9 cellular contexts compared by ENCODE assay signal in the genomic region with DNA sequence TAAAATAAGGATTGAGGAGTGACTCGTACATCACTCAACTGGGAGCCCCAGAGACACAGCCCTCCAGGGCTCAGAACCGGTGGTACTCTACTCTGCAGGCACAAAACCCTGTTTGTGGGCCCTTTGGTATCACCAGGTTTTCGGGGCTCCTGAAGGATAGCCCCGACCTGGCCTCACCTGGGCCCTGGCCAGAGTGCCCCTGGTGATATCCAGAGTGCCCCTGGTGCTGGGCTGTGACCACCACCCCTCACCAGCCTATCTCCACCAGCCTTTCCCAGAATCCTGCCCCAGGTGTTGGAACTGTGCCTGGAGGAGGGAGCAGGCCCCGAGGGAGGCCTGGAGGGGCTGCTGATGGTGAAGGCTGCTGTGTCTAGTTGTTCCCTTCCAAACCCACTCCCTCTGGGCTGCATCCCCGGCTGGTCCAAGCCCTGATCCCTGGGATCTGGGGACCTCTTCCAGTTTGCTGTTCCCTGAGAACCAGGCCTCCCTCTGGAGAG. TPM values are rescaled to one million over a fixed set of nuclear protein-coding genes. Genes with fewer than 3 reads are reported as not detected.
DNase-seq lines count a peak whose midpoint lies in the region; TF ChIP-seq lines count a peak whose summit lies in the region.
"Had no signal": no experiment of that assay in that cellular context is flagged by ENCODE, and none has a peak within 500 bp of the region (broad histone marks: within the 10 kb centered on the region; RNA-seq: fewer than 3 reads in every experiment).

No MANE protein-coding gene starts in this region.

- dilution Hi-C loops in mammary epithelial cell (cut with HindIII; ENCODE audit: low sequenced_read_pairs) = loop anchor here (10.0 kb wide), 1 partner anchor 242 kb away; a partner anchor contains a TSS

- H3K36me3 ChIP-seq in mammary epithelial cell (ENCODE audit: insufficient read depth, low read length) (no peaks in the 10 kb centered on the region), liver (ENCODE audit: control insufficient read depth in 4 of 4, insufficient read depth in 3 of 4, low read depth in 1 of 4, low read length in 3 of 4) (no peaks in the 10 kb centered on the region), thymus (ENCODE audit: control insufficient read depth, insufficient read depth) (no peaks in the 10 kb centered on the region)

- TF ChIP-seq CTCF in mammary epithelial cell (conservative IDR thresholded peaks at IDR 0.05 in 1 of 2, IDR thresholded peaks at IDR 0.05 in 1 of 2; ENCODE audit: extremely low read depth in 1 of 2, insufficient read depth in 1 of 2, low read depth in 1 of 2, low read length in 2 of 2) (no peak), liver (IDR thresholded peaks at IDR 0.05; ENCODE audit: low read depth, low read length, missing input control) (no peak)

- H3K4me3 ChIP-seq in mammary epithelial cell (replicated peaks in 1 of 3; ENCODE audit: insufficient read depth in 1 of 3, low read depth in 2 of 3, low read length in 3 of 3) (no peak overlapping the region), liver (ENCODE audit: low read depth in 1 of 3, low read length in 3 of 3) (no peak overlapping the region), thymus (ENCODE audit: low read length) (no peak overlapping the region)
- H3K4me3 ChIP-seq: K562 had no signal

- H3K4me1 ChIP-seq in mammary epithelial cell (ENCODE audit: insufficient read depth, low read length) = peaks cover 21% of the 10 kb centered on the region
- peaks cover 0 to 10% (median 3%) of the 10 kb centered on the region in 4 donors for H3K4me1 ChIP-seq in liver (ENCODE audit: control insufficient read depth in 4 of 4, insufficient read depth in 4 of 4, low read length in 3 of 4)
- peaks cover 19% of the 10 kb centered on the region for H3K4me1 ChIP-seq in thymus (ENCODE audit: control insufficient read depth, insufficient read depth, low read length)

- no peak for TF ChIP-seq RAD21 in liver (IDR thresholded peaks at IDR 0.05)

- 67% methylated on average over 2 of the region's 6 CpGs for WGBS in mammary epithelial cell (ENCODE audit: low coverage, missing lambda C conversion rate)
- 80% methylated on average over 6 of the region's 6 CpGs for WGBS in liver
- 88% methylated on average over 6 of the region's 6 CpGs for WGBS in thymus

- in situ Hi-C loops in mammary epithelial cell (cut with MboI; ENCODE audit: low sequenced_read_pairs in 2 of 2) = loop anchor here (10.0 kb wide), 1 partner anchor 52 kb away; no protein-coding TSS in a partner anchor

- no peaks in the 10 kb centered on the region for H3K9me3 ChIP-seq in mammary epithelial cell (replicated peaks; ENCODE audit: insufficient read depth, low read length)
- no peaks in the 10 kb centered on the region for H3K9me3 ChIP-seq in liver (ENCODE audit: control insufficient read depth in 4 of 4, low read length in 3 of 4)
- no peaks in the 10 kb centered on the region for H3K9me3 ChIP-seq in thymus (ENCODE audit: control insufficient read depth)

- intact Hi-C loops in mammary epithelial cell (cut with micrococcal nuclease) = no loop called here

- peak overlapping the region; percentile 73 for H2AFZ ChIP-seq in mammary epithelial cell (ENCODE audit: low read depth, low read length)

- H3K4me2 ChIP-seq in mammary epithelial cell (ENCODE audit: insufficient read depth, low read depth, low read length) = peak overlapping the region; percentile 2

- H3K27ac ChIP-seq in mammary epithelial cell (ENCODE audit: insufficient read depth, low read depth, low read length) (peak overlapping the region; percentile 37), liver (ENCODE audit: low read depth in 1 of 2, low read length in 2 of 2) (peak overlapping the region; percentile 19 to 54), thymus (ENCODE audit: low read depth) (peak overlapping the region; percentile 82)

- no peak overlapping the region for H3K9ac ChIP-seq in mammary epithelial cell (ENCODE audit: insufficient read depth, low read length)
- H3K9ac ChIP-seq in liver (ENCODE audit: low read depth in 1 of 2, low read length in 2 of 2) = no peak overlapping the region

- CTCF ChIA-PET in mammary epithelial cell (lab: Charles Lee; ENCODE audit: low non-redundant PET) = interaction anchor here (1.0 kb wide), 1 partner anchor 57 kb away, joined by 17 read pairs; no protein-coding TSS in a partner anchor

- no peaks in the 10 kb centered on the region for H4K20me1 ChIP-seq in mammary epithelial cell (ENCODE audit: insufficient read depth, low read length)

- no peaks in the 10 kb centered on the region for H3K27me3 ChIP-seq in mammary epithelial cell (ENCODE audit: insufficient read depth, low read length)
- H3K27me3 ChIP-seq in liver (ENCODE audit: control insufficient read depth in 4 of 4, insufficient read depth in 4 of 4, low read length in 3 of 4) = no peaks in the 10 kb centered on the region
- H3K27me3 ChIP-seq in thymus (ENCODE audit: control insufficient read depth, insufficient read depth) = no peaks in the 10 kb centered on the region

- no TSS peak for BruUV-seq in mammary epithelial cell (replicated peaks; lab: Mats Ljungman, UMichigan)

- DNase-seq in NCI-H2171 (lab: John Stamatoyannopoulos, UW) = peak; percentile 26
- no peak for DNase-seq in mammary epithelial cell
- no peak for DNase-seq in Kasumi-1 (lab: John Stamatoyannopoulos, UW)
- DNase-seq in NCI-H748 (lab: John Stamatoyannopoulos, UW; ENCODE audit: unreplicated experiment) = no peak
- DNase-seq in NCI-H2196 (lab: John Stamatoyannopoulos, UW; ENCODE audit: unreplicated experiment) = no peak

- H3K79me2 ChIP-seq in mammary epithelial cell (ENCODE audit: insufficient read depth, low read length) = no peaks in the 10 kb centered on the region

TF ChIP-seq in liver, 16 proteins besides CTCF, POLR2A, EP300 and RAD21:
- TF ChIP-seq, protein P1, sequence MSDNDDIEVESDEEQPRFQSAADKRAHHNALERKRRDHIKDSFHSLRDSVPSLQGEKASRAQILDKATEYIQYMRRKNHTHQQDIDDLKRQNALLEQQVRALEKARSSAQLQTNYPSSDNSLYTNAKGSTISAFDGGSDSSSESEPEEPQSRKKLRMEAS (IDR thresholded peaks at IDR 0.05) = no peak
- TF ChIP-seq HNF4G (IDR thresholded peaks at IDR 0.05) (no peak), FOXA2 (IDR thresholded peaks at IDR 0.05) (no peak), SP1 (IDR thresholded peaks at IDR 0.05) (no peak), EGR1 (IDR thresholded peaks at IDR 0.05; ENCODE audit: low read depth in 2 of 2) (no peak)
- TF ChIP-seq, protein P2, sequence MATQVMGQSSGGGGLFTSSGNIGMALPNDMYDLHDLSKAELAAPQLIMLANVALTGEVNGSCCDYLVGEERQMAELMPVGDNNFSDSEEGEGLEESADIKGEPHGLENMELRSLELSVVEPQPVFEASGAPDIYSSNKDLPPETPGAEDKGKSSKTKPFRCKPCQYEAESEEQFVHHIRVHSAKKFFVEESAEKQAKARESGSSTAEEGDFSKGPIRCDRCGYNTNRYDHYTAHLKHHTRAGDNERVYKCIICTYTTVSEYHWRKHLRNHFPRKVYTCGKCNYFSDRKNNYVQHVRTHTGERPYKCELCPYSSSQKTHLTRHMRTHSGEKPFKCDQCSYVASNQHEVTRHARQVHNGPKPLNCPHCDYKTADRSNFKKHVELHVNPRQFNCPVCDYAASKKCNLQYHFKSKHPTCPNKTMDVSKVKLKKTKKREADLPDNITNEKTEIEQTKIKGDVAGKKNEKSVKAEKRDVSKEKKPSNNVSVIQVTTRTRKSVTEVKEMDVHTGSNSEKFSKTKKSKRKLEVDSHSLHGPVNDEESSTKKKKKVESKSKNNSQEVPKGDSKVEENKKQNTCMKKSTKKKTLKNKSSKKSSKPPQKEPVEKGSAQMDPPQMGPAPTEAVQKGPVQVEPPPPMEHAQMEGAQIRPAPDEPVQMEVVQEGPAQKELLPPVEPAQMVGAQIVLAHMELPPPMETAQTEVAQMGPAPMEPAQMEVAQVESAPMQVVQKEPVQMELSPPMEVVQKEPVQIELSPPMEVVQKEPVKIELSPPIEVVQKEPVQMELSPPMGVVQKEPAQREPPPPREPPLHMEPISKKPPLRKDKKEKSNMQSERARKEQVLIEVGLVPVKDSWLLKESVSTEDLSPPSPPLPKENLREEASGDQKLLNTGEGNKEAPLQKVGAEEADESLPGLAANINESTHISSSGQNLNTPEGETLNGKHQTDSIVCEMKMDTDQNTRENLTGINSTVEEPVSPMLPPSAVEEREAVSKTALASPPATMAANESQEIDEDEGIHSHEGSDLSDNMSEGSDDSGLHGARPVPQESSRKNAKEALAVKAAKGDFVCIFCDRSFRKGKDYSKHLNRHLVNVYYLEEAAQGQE (IDR thresholded peaks at IDR 0.05) = no peak
- TF ChIP-seq, protein P3, sequence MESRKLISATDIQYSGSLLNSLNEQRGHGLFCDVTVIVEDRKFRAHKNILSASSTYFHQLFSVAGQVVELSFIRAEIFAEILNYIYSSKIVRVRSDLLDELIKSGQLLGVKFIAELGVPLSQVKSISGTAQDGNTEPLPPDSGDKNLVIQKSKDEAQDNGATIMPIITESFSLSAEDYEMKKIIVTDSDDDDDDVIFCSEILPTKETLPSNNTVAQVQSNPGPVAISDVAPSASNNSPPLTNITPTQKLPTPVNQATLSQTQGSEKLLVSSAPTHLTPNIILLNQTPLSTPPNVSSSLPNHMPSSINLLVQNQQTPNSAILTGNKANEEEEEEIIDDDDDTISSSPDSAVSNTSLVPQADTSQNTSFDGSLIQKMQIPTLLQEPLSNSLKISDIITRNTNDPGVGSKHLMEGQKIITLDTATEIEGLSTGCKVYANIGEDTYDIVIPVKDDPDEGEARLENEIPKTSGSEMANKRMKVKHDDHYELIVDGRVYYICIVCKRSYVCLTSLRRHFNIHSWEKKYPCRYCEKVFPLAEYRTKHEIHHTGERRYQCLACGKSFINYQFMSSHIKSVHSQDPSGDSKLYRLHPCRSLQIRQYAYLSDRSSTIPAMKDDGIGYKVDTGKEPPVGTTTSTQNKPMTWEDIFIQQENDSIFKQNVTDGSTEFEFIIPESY (IDR thresholded peaks at IDR 0.05) = no peak
TF ChIP-seq in liver: peak in this region for 0.

RNA-seq across cellular contexts. Expression of a gene that starts 2.2 kb away (rescaled TPM):
- total RNA-seq in mammary epithelial cell (under 1 TPM in 1 of 2 donors, not detected in 1; under 0.01 TPM), liver (10 to 100 TPM in 1 of 2 donors, 1 to 10 TPM in 1; 6.3 to 20.7 TPM)
- polyA plus RNA-seq in mammary epithelial cell (0.05 TPM), liver (10 to 100 TPM; 19.6 to 35.0 TPM), thymus (24.6 TPM)
- polyA minus RNA-seq in mammary epithelial cell = not detected
- total RNA-seq: activated CD4-positive, alpha-beta memory T cell treated with anti-CD3 and anti-CD28 coated beads for 36 hours had no signal

RNA-seq across cellular contexts. Expression of a gene that starts 23.6 kb away (rescaled TPM):
- total RNA-seq in mammary epithelial cell (10 to 100 TPM; 35.7 to 72.1 TPM), liver (10 to 100 TPM; 16.3 to 22.3 TPM)
- polyA plus RNA-seq in mammary epithelial cell (17.6 TPM), liver (1 to 10 TPM; 5.4 to 8.2 TPM), thymus (11.6 TPM)
- 51.9 TPM for polyA minus RNA-seq in mammary epithelial cell

Comparison
In these comparisons a context has a peak if more than half of its experiments do, and no peak if none do; other contexts are left out.
1. RNA of a gene that starts 2.2 kb away (polyA plus RNA-seq): 19.6 to 35.0 TPM in liver and 24.6 TPM in thymus (single experiment); 0.05 TPM in mammary epithelial cell (single experiment); every median in the first group is over 10 times any median in the second.
2. Peak in every context shown above with its lines, with median percentiles within 50 percentile points of each other: H3K27ac ChIP-seq.